In the genomic region with DNA sequence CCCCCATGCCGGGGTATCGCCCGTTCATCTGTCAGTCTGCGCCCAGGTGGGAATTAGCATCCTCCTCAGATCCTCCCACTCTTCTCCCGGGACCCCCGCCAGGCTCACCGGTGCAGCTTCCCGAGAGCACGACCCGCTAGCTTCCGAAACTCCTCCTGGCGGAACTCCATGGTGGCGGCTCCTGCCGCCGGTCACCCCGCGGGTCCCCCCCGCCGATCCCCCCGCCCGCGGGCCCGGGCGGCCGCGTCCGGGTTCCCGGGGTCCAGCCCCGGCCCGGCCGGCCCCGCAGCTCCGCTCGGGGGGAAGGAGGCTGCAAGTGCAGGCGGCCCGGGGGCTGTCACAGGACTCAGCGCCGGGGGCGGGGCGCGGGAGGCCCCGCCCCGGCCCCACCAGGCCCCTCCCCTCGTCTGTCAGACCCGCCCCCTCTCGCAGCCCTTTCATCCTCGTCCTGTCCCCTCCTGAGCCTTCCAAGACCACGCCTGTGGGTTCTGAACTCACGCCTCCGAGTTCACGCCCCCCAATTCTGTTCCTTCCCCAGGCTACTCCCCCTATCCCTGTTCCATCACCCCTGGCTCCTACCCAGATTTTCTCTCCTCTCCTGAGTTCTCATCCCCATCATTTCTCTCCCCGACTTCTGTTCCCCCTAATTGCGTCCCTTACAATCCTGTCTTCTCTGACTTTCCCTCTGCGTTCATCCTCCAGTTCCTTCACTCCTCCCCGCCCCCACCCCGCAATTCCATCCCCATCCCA, we compare ENCODE assay signal across 9 cellular contexts. TPM values are rescaled to one million over a fixed set of nuclear protein-coding genes. Genes with fewer than 3 reads are reported as not detected.
DNase-seq lines count a peak whose midpoint lies in the region; ATAC-seq and TF ChIP-seq lines count a peak whose summit lies in the region.
"Had no signal": no experiment of that assay in that cellular context is flagged by ENCODE, and none has a peak within 500 bp of the region (broad histone marks: within the 10 kb centered on the region; RNA-seq: fewer than 3 reads in every experiment).

A gene (minus strand): TSS at position 318 of the 750 bp plus-strand sequence. CDS start 148 bp downstream, at position 170.

- DNase-seq in GM10248 (ENCODE audit: extremely low spot score): peak; percentile 72
- peak; percentile 40 for DNase-seq in NCI-H524 treated with DMSO at 0.1 percent for 48 hours (lab: John Stamatoyannopoulos, UW)
- no peak for DNase-seq in activated naive CD8-positive, alpha-beta T cell treated with anti-CD3 and anti-CD28 coated beads, Interleukin-2, amount 10 ng/mL, durations not matched to agents 7 days and 5 days
- DNase-seq in islet precursor cell: peak; percentile 72
- no peak for DNase-seq in posterior vena cava (ENCODE audit: low spot score)
- DNase-seq in dedifferentiated amniotic fluid mesenchymal stem cell (ENCODE audit: extremely low spot score): no peak

- peak within 1 kb of the TSS; percentile 64 for H3K27ac Mint-ChIP-seq in activated naive CD8-positive, alpha-beta T cell treated with anti-CD3 and anti-CD28 coated beads, Interleukin-2, amount 10 ng/mL, durations not matched to agents 7 days and 5 days

- peak within 1 kb of the TSS; percentile 65 for H3K27ac ChIP-seq in temporal lobe (ENCODE audit: low read depth, low read length)

- POLR2A ChIA-PET in GM10248 (lab: Yijun Ruan, JAX): no interaction called here
- POLR2A ChIA-PET in activated naive CD8-positive, alpha-beta T cell treated with anti-CD3 and anti-CD28 coated beads, Interleukin-2, amount 10 ng/mL, durations not matched to agents 7 days and 5 days (lab: Charles Lee): interaction anchor here (1.1 to 1.6 kb wide), 3 partner anchors 28 to 51 kb away, joined by 3 to 4 read pairs (median 3); no protein-coding TSS in a partner anchor

- peak within 1 kb of the TSS; percentile 87 for H3K4me3 Mint-ChIP-seq in activated naive CD8-positive, alpha-beta T cell treated with anti-CD3 and anti-CD28 coated beads, Interleukin-2, amount 10 ng/mL, durations not matched to agents 7 days and 5 days

- peaks cover 3% of the 10 kb centered on the region for H3K36me3 Mint-ChIP-seq in activated naive CD8-positive, alpha-beta T cell treated with anti-CD3 and anti-CD28 coated beads, Interleukin-2, amount 10 ng/mL, durations not matched to agents 7 days and 5 days

- H3K9me3 Mint-ChIP-seq in activated naive CD8-positive, alpha-beta T cell treated with anti-CD3 and anti-CD28 coated beads, Interleukin-2, amount 10 ng/mL, durations not matched to agents 7 days and 5 days: no peaks in the 10 kb centered on the region

- intact Hi-C loops in posterior vena cava (cut with DNase I): loop anchor here (2.0 to 5.0 kb wide), 3 partner anchors 49 to 214 kb away; no protein-coding TSS in a partner anchor

- CTCF ChIA-PET in GM10248 (lab: Yijun Ruan, JAX): interaction anchor here (1.1 to 3.6 kb wide), 4 partner anchors 12 to 51 kb away, joined by 5 to 23 read pairs (median 6); a partner anchor contains a TSS

- peaks cover 31% of the 10 kb centered on the region for H3K4me1 Mint-ChIP-seq in activated naive CD8-positive, alpha-beta T cell treated with anti-CD3 and anti-CD28 coated beads, Interleukin-2, amount 10 ng/mL, durations not matched to agents 7 days and 5 days

- peaks cover 61% of the 10 kb centered on the region for H3K27me3 Mint-ChIP-seq in activated naive CD8-positive, alpha-beta T cell treated with anti-CD3 and anti-CD28 coated beads, Interleukin-2, amount 10 ng/mL, durations not matched to agents 7 days and 5 days

- peak; percentile 7 for ATAC-seq in activated naive CD8-positive, alpha-beta T cell treated with anti-CD3 and anti-CD28 coated beads, Interleukin-2, amount 10 ng/mL, durations not matched to agents 7 days and 5 days (ENCODE audit: low read depth)
- ATAC-seq in HG03175 (IDR thresholded peaks at IDR 0.05; ENCODE audit: unreplicated experiment): no peak

- TF ChIP-seq CTCF in GM10248 (IDR thresholded peaks at IDR 0.05; ENCODE audit: control extremely low read depth, extremely low read depth, low read depth, missing control alignments): no peak

RNA-seq across cellular contexts. Expression of the gene that starts here (rescaled TPM):
- total RNA-seq in activated naive CD8-positive, alpha-beta T cell treated with anti-CD3 and anti-CD28 coated beads, Interleukin-2, amount 10 ng/mL, durations not matched to agents 7 days and 5 days: under 1 TPM; 0.14 to 0.25 TPM
- 33.4 TPM for total RNA-seq in temporal lobe
- 1 to 10 TPM; 1.5 to 2.8 TPM for total RNA-seq in posterior vena cava
- total RNA-seq: glomerular endothelial cell had no signal

Comparison
In these comparisons a context has a peak if more than half of its experiments do, and no peak if none do; other contexts are left out.
1. Peak in ATAC-seq in activated naive CD8-positive, alpha-beta T cell treated with anti-CD3 and anti-CD28 coated beads, Interleukin-2, amount 10 ng/mL, durations not matched to agents 7 days and 5 days; RNA of the gene not detected or under 1 TPM.
2. DNase-seq: peak in GM10248 (single experiment), NCI-H524 treated with DMSO at 0.1 percent for 48 hours (single experiment) and islet precursor cell (single experiment); none in activated naive CD8-positive, alpha-beta T cell treated with anti-CD3 and anti-CD28 coated beads, Interleukin-2, amount 10 ng/mL, durations not matched to agents 7 days and 5 days (single experiment), posterior vena cava (single experiment) and dedifferentiated amniotic fluid mesenchymal stem cell (single experiment).